In the genomic region with DNA sequence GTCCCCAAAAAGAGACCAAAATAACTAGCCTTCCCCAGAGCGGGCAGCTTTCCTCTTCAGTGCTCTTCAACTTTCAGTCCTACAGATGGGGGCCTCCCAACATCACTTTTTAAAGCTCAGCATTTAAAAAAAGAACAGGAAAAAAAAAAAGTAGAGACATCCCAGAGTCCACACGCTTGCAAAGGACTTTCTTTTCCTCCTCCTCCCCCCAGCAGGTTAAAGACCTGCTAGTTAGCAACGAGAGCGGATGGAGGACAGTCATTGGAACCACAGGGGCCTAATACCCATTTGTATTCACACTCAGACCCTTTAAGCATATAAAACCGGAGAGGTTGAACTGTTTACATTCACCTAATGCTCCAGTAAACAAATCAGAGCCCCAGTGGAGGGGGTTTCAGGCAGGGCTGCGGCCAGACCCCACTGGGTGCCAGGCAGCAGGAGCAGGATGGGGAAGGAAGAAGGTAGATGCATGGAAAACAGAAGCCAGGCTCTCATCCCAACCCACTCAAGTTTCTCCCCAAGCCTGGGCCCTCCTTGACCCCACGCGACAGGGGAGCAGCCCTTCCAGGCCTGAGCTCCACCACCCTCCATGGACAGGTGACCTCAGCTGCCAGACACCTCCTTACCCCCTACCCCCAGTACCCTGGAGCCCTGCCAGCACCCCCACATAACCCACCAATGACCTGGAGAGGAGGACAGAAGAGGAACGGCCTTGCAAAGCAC, we compare ENCODE assay signal across 11 cellular contexts. TPM values are rescaled to one million over a fixed set of nuclear protein-coding genes. Genes with fewer than 3 reads are reported as not detected.
DNase-seq lines count a peak whose midpoint lies in the region; ATAC-seq, FAIRE-seq and TF ChIP-seq lines count a peak whose summit lies in the region.
"Had no signal": no experiment of that assay in that cellular context is flagged by ENCODE, and none has a peak within 500 bp of the region (broad histone marks: within the 10 kb centered on the region; RNA-seq: fewer than 3 reads in every experiment).

No MANE protein-coding gene starts in this region.

- TF ChIP-seq CTCF in GM12873 (IDR thresholded peaks at IDR 0.05; ENCODE audit: insufficient read depth, low read depth, low read length, missing control alignments) (peak; percentile 9), HEK293 (tag by site-specific recombination; IDR thresholded peaks at IDR 0.05) (no peak), H1 (IDR thresholded peaks at IDR 0.05; ENCODE audit: control extremely low read depth in 1 of 3, insufficient read depth in 1 of 3, low read depth in 1 of 3, low read length in 3 of 3) (no peak), psoas muscle (IDR thresholded peaks at IDR 0.05) (no peak)

- no peak for FAIRE-seq in H1 (lab: Jason Lieb, UNC)
- FAIRE-seq: D721Med, pancreas had no signal

- H3K36me3 ChIP-seq in HEK293 (ENCODE audit: control insufficient read depth in 2 of 2, insufficient read depth in 1 of 2, low read length in 2 of 2): no peaks in the 10 kb centered on the region
- no peaks in the 10 kb centered on the region for H3K36me3 ChIP-seq in H1 (ENCODE audit: control insufficient read depth in 2 of 4, insufficient read depth in 4 of 4, low read length in 3 of 4)
- H3K36me3 ChIP-seq in psoas muscle (ENCODE audit: insufficient read depth in 1 of 2, low read depth in 1 of 2): no peaks in the 10 kb centered on the region
- H3K36me3 ChIP-seq: pancreas had no signal

- TF ChIP-seq POLR2A in H1 (IDR thresholded peaks at IDR 0.05; ENCODE audit: control extremely low read depth in 1 of 2, low read depth in 2 of 2, low read length in 2 of 2): no peak

- H3K9ac ChIP-seq in H1 (replicated peaks in 1 of 4; ENCODE audit: extremely low read depth in 1 of 4, low read depth in 3 of 4, low read length in 3 of 4): no peak overlapping the region

- H3K23ac ChIP-seq in H1 (ENCODE audit: insufficient read length): no peak overlapping the region

- H3K23me2 ChIP-seq in H1 (ENCODE audit: low read depth, low read length): peaks cover 5% of the 10 kb centered on the region

- H3K79me1 ChIP-seq in H1 (ENCODE audit: low read depth, low read length): no peaks in the 10 kb centered on the region

- DNase-seq in H1 (ENCODE audit: low read depth in 1 of 2, low spot score in 2 of 2) (peak in 1 of 2 experiments; percentile 74), psoas muscle (no peak), dermis blood vessel endothelial cell (no peak), dedifferentiated amniotic fluid mesenchymal stem cell (ENCODE audit: extremely low spot score) (no peak), NCI-H526 treated with DMSO at 0.1 percent for 48 hours (lab: John Stamatoyannopoulos, UW) (no peak), NCI-H1105 (lab: John Stamatoyannopoulos, UW) (no peak)
- DNase-seq: activated T-cell treated with anti-CD3 and anti-CD28 coated beads, Interleukin-2, amount 50 U/mL, for 24 hours had no signal

- no peak overlapping the region for H2AFZ ChIP-seq in H1 (ENCODE audit: low read length)

- no peak overlapping the region for H2BK20ac ChIP-seq in H1 (ENCODE audit: low read length)

- no peak overlapping the region for H3K56ac ChIP-seq in H1 (replicated peaks; ENCODE audit: insufficient read length, low read depth, low read length)

- 2% methylated on average over 8 of the region's 9 CpGs; no CpG with 5 or more reads in 1 of the 2 experiments for WGBS in H1 (ENCODE audit: extremely low coverage in 1 of 2, insufficient coverage in 1 of 2, insufficient read length in 1 of 2, insufficient replicate concordance in 2 of 2, low coverage in 1 of 2, low lambda C conversion rate in 2 of 2, missing lambda C conversion rate in 1 of 2), 2 experiments
- WGBS in psoas muscle, 3 donors: 58 to 83% (median 65%) methylated on average over 9 of the region's 9 CpGs

- H3K9me3 ChIP-seq in HEK293 (ENCODE audit: control insufficient read depth, insufficient read depth, low read depth, low read length) (no peaks in the 10 kb centered on the region), H1 (ENCODE audit: insufficient read depth in 2 of 2, low read depth in 1 of 2, low read length in 1 of 2) (no peaks in the 10 kb centered on the region), psoas muscle (no peaks in the 10 kb centered on the region)
- H3K9me3 ChIP-seq: pancreas had no signal

- peaks cover 71 to 91% (median 86%) of the 10 kb centered on the region in 4 experiments for H3K27me3 ChIP-seq in H1 (replicated peaks in 1 of 4; ENCODE audit: control insufficient read depth in 3 of 4, extremely low read depth in 1 of 4, insufficient read depth in 3 of 4, low read length in 3 of 4)
- no peaks in the 10 kb centered on the region for H3K27me3 ChIP-seq in psoas muscle (ENCODE audit: insufficient read depth in 3 of 3, low read length in 2 of 3)
- H3K27me3 ChIP-seq: pancreas had no signal

- H2BK120ac ChIP-seq in H1 (replicated peaks; ENCODE audit: low read depth, low read length): no peak overlapping the region

- no peak overlapping the region for H2BK15ac ChIP-seq in H1 (ENCODE audit: low read length)

- peak overlapping the region; percentile 56; the same call in 1 of the 2 replicates for H3K27ac ChIP-seq in HEK293 (ENCODE audit: extremely low read depth, low read depth, low read length)
- H3K27ac ChIP-seq in H1 (ENCODE audit: low read depth, low read length): no peak overlapping the region
- H3K27ac ChIP-seq in psoas muscle: peak overlapping the region; percentile 83
- H3K27ac ChIP-seq: pancreas had no signal

- no peak overlapping the region for H2AK5ac ChIP-seq in H1 (ENCODE audit: low read depth, low read length)

- H4K91ac ChIP-seq in H1 (replicated peaks; ENCODE audit: insufficient read length, low read length): no peak overlapping the region

- POLR2A ChIA-PET in HEK293 (lab: Yijun Ruan, JAX) (no interaction called here), H1 (lab: Charles Lee; ENCODE audit: partially characterized antibody) (no interaction called here)

- H2BK5ac ChIP-seq in H1 (ENCODE audit: low read depth, low read length): no peak overlapping the region

- CTCF ChIA-PET in HEK293 (lab: Yijun Ruan, JAX): interaction anchor here (0.7 kb wide), 1 partner anchor 8 kb away, joined by 5 read pairs; no protein-coding TSS in a partner anchor
- CTCF ChIA-PET in H1 (lab: Charles Lee; ENCODE audit: partially characterized antibody): interaction anchor here (0.5 to 3.0 kb wide), 12 partner anchors 12 to 461 kb away, joined by 3 to 10 read pairs (median 4); partner anchors contain the start of gene ZFHX3

- no peak overlapping the region for H3K18ac ChIP-seq in H1 (ENCODE audit: extremely low read depth, low read length)

- H4K8ac ChIP-seq in H1 (ENCODE audit: extremely low read depth, insufficient read depth, low read length): no peak overlapping the region; the same call in 1 of the 2 replicates

- H4K20me1 ChIP-seq in H1 (replicated peaks in 1 of 2; ENCODE audit: control insufficient read depth in 1 of 2, insufficient read depth in 2 of 2, low read length in 2 of 2): peaks cover 27 to 41% of the 10 kb centered on the region in 2 experiments

- ATAC-seq in psoas muscle: no peak

- H3K4ac ChIP-seq in H1 (replicated peaks; ENCODE audit: insufficient read length, low read depth, low read length): no peak overlapping the region

- no peak overlapping the region for H2BK12ac ChIP-seq in H1 (ENCODE audit: low read depth, low read length)

- intact Hi-C loops in psoas muscle (cut with DNase I): no loop called here

- peak in 1 of 2 experiments; percentile 23; a peak in 1 of 3 replicates for TF ChIP-seq EP300 in H1 (IDR thresholded peaks at IDR 0.05; ENCODE audit: borderline replicate concordance in 1 of 2, low read depth in 2 of 2, low read length in 2 of 2)

- H4K5ac ChIP-seq in H1 (ENCODE audit: insufficient read length, low read depth, low read length): no peak overlapping the region

- TF ChIP-seq RAD21 in H1 (IDR thresholded peaks at IDR 0.05 in 1 of 2, conservative IDR thresholded peaks at IDR 0.05 in 1 of 2; ENCODE audit: low read depth in 2 of 2, low read length in 2 of 2): 0 out of 4 replicates have a peak, but pooled peaks of 1 of the 2 experiments have one; percentile 5

- H3K14ac ChIP-seq in H1 (ENCODE audit: insufficient read length): no peak overlapping the region

- H3K4me1 ChIP-seq in HEK293 (ENCODE audit: control insufficient read depth, insufficient read depth, low read length): peaks cover 48% of the 10 kb centered on the region
- peaks cover 22 to 35% (median 28%) of the 10 kb centered on the region in 4 experiments for H3K4me1 ChIP-seq in H1 (replicated peaks in 1 of 4; ENCODE audit: control insufficient read depth in 3 of 4, insufficient read depth in 4 of 4, low read length in 3 of 4)
- peaks cover 79% of the 10 kb centered on the region for H3K4me1 ChIP-seq in psoas muscle

- H3K4me2 ChIP-seq in H1 (ENCODE audit: insufficient read depth in 1 of 2, low read depth in 2 of 2, low read length in 2 of 2): peak overlapping the region; percentile 43 to 44; a peak in 2 of 4 replicates

- H3K4me3 ChIP-seq in HEK293 (ENCODE audit: low read depth, low read length) (no peak overlapping the region), H1 (ENCODE audit: extremely low read depth in 1 of 4, insufficient read depth in 2 of 4, low read depth in 3 of 4, low read length in 4 of 4) (no peak overlapping the region), psoas muscle (peak overlapping the region; percentile 4)
- H3K4me3 ChIP-seq: pancreas had no signal

- H3K79me2 ChIP-seq in H1 (ENCODE audit: control insufficient read depth in 1 of 2, insufficient read depth in 2 of 2, low read length in 2 of 2): no peaks in the 10 kb centered on the region

TF ChIP-seq in HEK293, 187 proteins besides CTCF, POLR2A, EP300 and RAD21 (continues in another document):
- TF ChIP-seq GLIS1 (tag by site-specific recombination; IDR thresholded peaks at IDR 0.05): peak; percentile 38

TF ChIP-seq in H1, 55 proteins besides CTCF, POLR2A, EP300 and RAD21 (continues in another document):
- TF ChIP-seq RFX5 (IDR thresholded peaks at IDR 0.05; ENCODE audit: borderline replicate concordance, low read depth, low read length): no peak
- peak; percentile 78; the same call in 1 of the 2 replicates for TF ChIP-seq POU5F1 (IDR thresholded peaks at IDR 0.05; ENCODE audit: low read depth, low read length)
- TF ChIP-seq RXRA (IDR thresholded peaks at IDR 0.05; ENCODE audit: insufficient read depth, low read depth, low read length): peak; percentile 78; the same call in 1 of the 2 replicates
- peak; percentile 98 for TF ChIP-seq TCF12 (IDR thresholded peaks at IDR 0.05; ENCODE audit: low read depth, low read length)

RNA-seq across cellular contexts. Expression of gene ZFHX3, which starts 15.2 kb away (rescaled TPM):
- total RNA-seq in H1 (2021; fragmentation: NEBNext Ultra II Directional; extraction: Animal tissue kit (Norgen Biotek cat#: 25700)): 0.90 and 0.99 TPM in 2 replicates
- 0.08 and 0.11 TPM in 2 replicates for polyA plus RNA-seq in H1 (2011; rRNA removed)
- 0.09 TPM for polyA plus RNA-seq in H1 (2011; cell fraction: cytosol; rRNA removed)
- 0.27 TPM for polyA plus RNA-seq in H1 (2011; cell fraction: nucleus; rRNA removed)
- 0.71 to 1.2 TPM (median 1.0 TPM) in 4 replicates for polyA plus RNA-seq in H1 (2012, experiment 1 of 2)
- polyA plus RNA-seq in H1 (2012, experiment 2 of 2): 0.04 TPM
- polyA plus RNA-seq in H1 (2013, experiment 1 of 2): 0.30 TPM
- polyA plus RNA-seq in H1 (2013, experiment 2 of 2): 0.26 TPM
- polyA minus RNA-seq in H1 (2011; rRNA and poly(A)+ RNA removed): 0.41 and 0.57 TPM in 2 replicates
- 0.44 TPM for polyA minus RNA-seq in H1 (2011; cell fraction: cytosol; rRNA and poly(A)+ RNA removed)
- 0.90 TPM for polyA minus RNA-seq in H1 (2011; cell fraction: nucleus; rRNA and poly(A)+ RNA removed)
- 10 to 100 TPM; 10.6 to 36.9 (median 26.2) TPM for total RNA-seq in psoas muscle
- polyA plus RNA-seq in psoas muscle: 10 to 100 TPM in 1 of 3 donors, 1 to 10 TPM in 2; 3.3 to 11.5 (median 5.2) TPM
- 5.6 and 9.1 TPM in 2 replicates for total RNA-seq in dermis blood vessel endothelial cell
